Comparison of ENCODE assay signal across 8 cellular contexts in the genomic region with DNA sequence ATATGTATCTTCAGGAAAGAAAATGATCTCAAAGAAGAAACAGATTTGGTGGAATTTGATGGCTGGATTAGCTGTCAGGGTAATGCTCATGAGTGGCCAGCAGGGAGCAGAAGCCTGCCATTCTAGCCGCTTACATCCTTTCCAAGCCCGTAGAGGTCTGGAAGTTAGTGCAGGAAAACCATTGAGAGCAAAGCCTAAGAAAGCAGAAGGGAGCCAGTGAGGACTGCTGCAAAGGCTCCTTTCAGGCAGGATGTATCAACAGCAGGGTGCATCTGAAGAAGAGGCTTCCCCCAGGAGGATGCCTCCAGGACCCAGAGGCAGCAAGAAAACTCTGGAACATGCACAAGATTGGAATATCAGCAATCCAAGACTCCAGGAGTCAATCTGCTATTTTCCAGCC. TPM values are rescaled to one million over a fixed set of nuclear protein-coding genes. Genes with fewer than 3 reads are reported as not detected.
DNase-seq lines count a peak whose midpoint lies in the region; ATAC-seq and TF ChIP-seq lines count a peak whose summit lies in the region.

No MANE protein-coding gene starts in this region.

- peak; percentile 69 for ATAC-seq in activated T-helper 17 cell treated with anti-CD3 and anti-CD28 coated beads, Interleukin-2, amount 50 U/mL, for 72 hours (replicated peaks)
- no peak for ATAC-seq in HG02588 (IDR thresholded peaks at IDR 0.05; ENCODE audit: unreplicated experiment)

- no peaks in the 10 kb centered on the region for H3K9me3 ChIP-seq in neutrophil

- H3K4me3 Mint-ChIP-seq in activated T-helper 17 cell treated with anti-CD3 and anti-CD28 coated beads, Interleukin-2, amount 50 U/mL, for 72 hours, result peak overlapping the region; percentile 48

- POLR2A ChIA-PET in HEK293T (lab: Yijun Ruan, JAX), result interaction anchor here (1.0 kb wide), 1 partner anchor 238 kb away, joined by 3 read pairs; the partner anchor contains the start of gene LCLAT1

- CTCF ChIA-PET in HEK293T (lab: Yijun Ruan, JAX), result interaction anchor here (0.6 to 5.6 kb wide), 14 partner anchors 9 to 1125 kb away, joined by 3 to 56 read pairs (median 4); no protein-coding TSS in a partner anchor

- H3K36me3 Mint-ChIP-seq in activated T-helper 17 cell treated with anti-CD3 and anti-CD28 coated beads, Interleukin-2, amount 50 U/mL, for 72 hours (ENCODE audit: low read depth), result no peaks in the 10 kb centered on the region

- peak overlapping the region; percentile 82 for H3K27ac Mint-ChIP-seq in activated T-helper 17 cell treated with anti-CD3 and anti-CD28 coated beads, Interleukin-2, amount 50 U/mL, for 72 hours

- H3K27ac ChIP-seq in neutrophil, result no peak overlapping the region

- H3K27me3 ChIP-seq in neutrophil, result no peaks in the 10 kb centered on the region

- H3K4me3 ChIP-seq in neutrophil (ENCODE audit: low read depth in 1 of 2, low read length in 1 of 2), result no peak overlapping the region

- H3K27me3 Mint-ChIP-seq in activated T-helper 17 cell treated with anti-CD3 and anti-CD28 coated beads, Interleukin-2, amount 50 U/mL, for 72 hours, result no peaks in the 10 kb centered on the region

- peak; percentile 74 for TF ChIP-seq CTCF in neutrophil (IDR thresholded peaks at IDR 0.05)

- no peaks in the 10 kb centered on the region for H3K36me3 ChIP-seq in neutrophil

- H3K4me1 ChIP-seq in neutrophil (ENCODE audit: control insufficient read depth in 1 of 2, insufficient read depth in 1 of 2, low read depth in 1 of 2, low read length in 1 of 2), result no peaks in the 10 kb centered on the region

- peaks cover 14% of the 10 kb centered on the region for H3K4me1 Mint-ChIP-seq in activated T-helper 17 cell treated with anti-CD3 and anti-CD28 coated beads, Interleukin-2, amount 50 U/mL, for 72 hours

- peak; percentile 73 for DNase-seq in D341Med (ENCODE audit: low spot score)
- DNase-seq in HEK293T (ENCODE audit: extremely low spot score), result peak; percentile 75
- peak; percentile 81 for DNase-seq in NCI-H69 (lab: John Stamatoyannopoulos, UW)
- peak; percentile 50 for DNase-seq in foreskin melanocyte
- no peak for DNase-seq in GM19240 (ENCODE audit: insufficient read length, low spot score)

- no peaks in the 10 kb centered on the region for H3K9me3 Mint-ChIP-seq in activated T-helper 17 cell treated with anti-CD3 and anti-CD28 coated beads, Interleukin-2, amount 50 U/mL, for 72 hours

TF ChIP-seq in HEK293T, 16 proteins besides CTCF, POLR2A, EP300 and RAD21:
- TF ChIP-seq SP1 (IDR thresholded peaks at IDR 0.05) (no peak), ZNF384 (IDR thresholded peaks at IDR 0.05) (no peak)
- TF ChIP-seq, protein P1, sequence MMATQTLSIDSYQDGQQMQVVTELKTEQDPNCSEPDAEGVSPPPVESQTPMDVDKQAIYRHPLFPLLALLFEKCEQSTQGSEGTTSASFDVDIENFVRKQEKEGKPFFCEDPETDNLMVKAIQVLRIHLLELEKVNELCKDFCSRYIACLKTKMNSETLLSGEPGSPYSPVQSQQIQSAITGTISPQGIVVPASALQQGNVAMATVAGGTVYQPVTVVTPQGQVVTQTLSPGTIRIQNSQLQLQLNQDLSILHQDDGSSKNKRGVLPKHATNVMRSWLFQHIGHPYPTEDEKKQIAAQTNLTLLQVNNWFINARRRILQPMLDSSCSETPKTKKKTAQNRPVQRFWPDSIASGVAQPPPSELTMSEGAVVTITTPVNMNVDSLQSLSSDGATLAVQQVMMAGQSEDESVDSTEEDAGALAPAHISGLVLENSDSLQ (IDR thresholded peaks at IDR 0.05), result peak; percentile 64

RNA-seq across cellular contexts. Expression of gene LBH, which starts 22.9 kb away (rescaled TPM):
- 100 to 1,000 TPM in 1 of 2 donors, 10 to 100 TPM in 1; 38.9 to 154 TPM for total RNA-seq in activated T-helper 17 cell treated with anti-CD3 and anti-CD28 coated beads, Interleukin-2, amount 50 U/mL, for 72 hours
